ENCODE assay signal across 21 cellular contexts in genomic region chr6:90328004-90328403, GRCh38. TPM values are rescaled to one million over a fixed set of nuclear protein-coding genes. Genes with fewer than 3 reads are reported as not detected.
DNase-seq lines count a peak whose midpoint lies in the region; ATAC-seq, FAIRE-seq and TF ChIP-seq lines count a peak whose summit lies in the region.
"Had no signal": no experiment of that assay in that cellular context is flagged by ENCODE, and none has a peak within 500 bp of the region (broad histone marks: within the 10 kb centered on the region; RNA-seq: fewer than 3 reads in every experiment).

No MANE protein-coding gene starts in this region.

- H3K27me3 ChIP-seq in MG63 (no peaks in the 10 kb centered on the region), astrocyte (ENCODE audit: insufficient read depth, low read length) (no peaks in the 10 kb centered on the region), suprapubic skin (no peaks in the 10 kb centered on the region)
- H3K27me3 ChIP-seq: left lung, right lobe of liver had no signal

- H3K9me3 ChIP-seq in MG63 (no peaks in the 10 kb centered on the region), astrocyte (ENCODE audit: insufficient read depth, low read depth, low read length) (no peaks in the 10 kb centered on the region), suprapubic skin (no peaks in the 10 kb centered on the region)
- H3K9me3 ChIP-seq: left lung, right lobe of liver, thoracic aorta had no signal

- FAIRE-seq in astrocyte (lab: Jason Lieb, UNC), result peak; percentile 45
- FAIRE-seq: GM19239 had no signal

- H2AFZ ChIP-seq in astrocyte (ENCODE audit: low read depth, low read length), result no peak overlapping the region

- no peak overlapping the region for H3K27ac ChIP-seq in astrocyte (ENCODE audit: low read depth, low read length)
- H3K27ac ChIP-seq in suprapubic skin, result no peak overlapping the region
- H3K27ac ChIP-seq: left lung, right lobe of liver, thoracic aorta had no signal

- no peak overlapping the region for H3K4me3 Mint-ChIP-seq in astrocyte (ENCODE audit: unreplicated experiment)
- H3K4me3 Mint-ChIP-seq: activated CD4-positive, alpha-beta T cell treated with anti-CD3 and anti-CD28 coated beads, Interleukin-2, amount 10 ng/mL, durations not matched to agents 24 days and 14 days; activated naive CD4-positive, alpha-beta T cell treated with anti-CD3 and anti-CD28 coated beads for 36 hours; B cell had no signal

- H3K9me3 Mint-ChIP-seq in astrocyte (ENCODE audit: unreplicated experiment), result peaks cover 2% of the 10 kb centered on the region

- peaks cover 8% of the 10 kb centered on the region for H3K4me1 Mint-ChIP-seq in astrocyte (ENCODE audit: low read depth, unreplicated experiment)

- no peak for TF ChIP-seq POLR2A in suprapubic skin (IDR thresholded peaks at IDR 0.05)

- no peaks in the 10 kb centered on the region for H3K27me3 Mint-ChIP-seq in astrocyte (ENCODE audit: low read depth, unreplicated experiment)
- H3K27me3 Mint-ChIP-seq: activated CD4-positive, alpha-beta T cell treated with anti-CD3 and anti-CD28 coated beads, Interleukin-2, amount 10 ng/mL, durations not matched to agents 24 days and 14 days; B cell had no signal

- peak; percentile 62 for DNase-seq in Daoy (ENCODE audit: low read depth)
- DNase-seq in MG63, result peak; percentile 42
- DNase-seq in astrocyte (ENCODE audit: low read depth), result peak; percentile 41
- DNase-seq in iris pigment epithelial cell (ENCODE audit: low read depth), result peak; percentile 33
- DNase-seq in suprapubic skin (ENCODE audit: low spot score in 2 of 2), result no peak
- no peak for DNase-seq in iPS-NIHi11 (ENCODE audit: low spot score)
- DNase-seq: activated CD4-positive, alpha-beta T cell treated with anti-CD3 and anti-CD28 coated beads, Interleukin-2, amount 10 ng/mL, durations not matched to agents 24 days and 14 days; activated naive CD4-positive, alpha-beta T cell treated with anti-CD3 and anti-CD28 coated beads for 36 hours; dermis blood vessel endothelial cell; KBM-7; left lung; NCI-H446 treated with DMSO at 0.1 percent for 48 hours; right lobe of liver; stimulated activated CD4-positive, alpha-beta T cell treated with anti-CD3 and anti-CD28 coated beads, Interleukin-2, amount 100 ng/mL, for 48 hours; stimulated activated CD8-positive, alpha-beta memory T cell treated with anti-CD3 and anti-CD28 coated beads, Interleukin-4, amount 100 ng/mL, for 48 hours had no signal

- WGBS in suprapubic skin, result 79% methylated on average over 1 of the region's 1 CpG

- no peak for TF ChIP-seq CTCF in astrocyte (IDR thresholded peaks at IDR 0.05; ENCODE audit: insufficient read depth, low read depth, low read length)
- TF ChIP-seq CTCF in suprapubic skin (IDR thresholded peaks at IDR 0.05), result no peak

- H3K36me3 Mint-ChIP-seq in astrocyte (ENCODE audit: low read depth, unreplicated experiment), result no peaks in the 10 kb centered on the region

- no peaks in the 10 kb centered on the region for H4K20me1 ChIP-seq in astrocyte (ENCODE audit: insufficient read depth, low read length)

- no peak overlapping the region for H3K4me3 ChIP-seq in MG63
- H3K4me3 ChIP-seq in astrocyte (ENCODE audit: insufficient read depth, low read depth, low read length), result no peak overlapping the region
- no peak overlapping the region for H3K4me3 ChIP-seq in suprapubic skin
- H3K4me3 ChIP-seq: left lung, right lobe of liver, thoracic aorta had no signal

- no peak overlapping the region for H3K9ac ChIP-seq in astrocyte (ENCODE audit: low read length)

- no peak for ATAC-seq in GM21825 (IDR thresholded peaks at IDR 0.05; ENCODE audit: unreplicated experiment)
- no peak for ATAC-seq in HG03097 (IDR thresholded peaks at IDR 0.05; ENCODE audit: low FRiP score, unreplicated experiment)
- ATAC-seq: esophagus mucosa, left lung, right lobe of liver had no signal

- H3K36me3 ChIP-seq in MG63 (no peaks in the 10 kb centered on the region), astrocyte (ENCODE audit: insufficient read depth, low read length) (no peaks in the 10 kb centered on the region), suprapubic skin (no peaks in the 10 kb centered on the region)
- H3K36me3 ChIP-seq: left lung, right lobe of liver, thoracic aorta had no signal

- TF ChIP-seq EP300 in suprapubic skin (IDR thresholded peaks at IDR 0.05), result no peak

- no peak overlapping the region for H3K4me2 ChIP-seq in astrocyte (ENCODE audit: low read length)

- no peaks in the 10 kb centered on the region for H3K79me2 ChIP-seq in astrocyte (ENCODE audit: insufficient read depth, low read length)

- H3K4me1 ChIP-seq in astrocyte (ENCODE audit: insufficient read depth, low read length) (no peaks in the 10 kb centered on the region), suprapubic skin (no peaks in the 10 kb centered on the region)
- H3K4me1 ChIP-seq: left lung, right lobe of liver had no signal

- H3K27ac Mint-ChIP-seq in astrocyte (ENCODE audit: unreplicated experiment), result no peak overlapping the region
- H3K27ac Mint-ChIP-seq: activated CD4-positive, alpha-beta T cell treated with anti-CD3 and anti-CD28 coated beads, Interleukin-2, amount 10 ng/mL, durations not matched to agents 24 days and 14 days; B cell had no signal

RNA-seq across cellular contexts. Expression of gene BACH2, which starts 31.4 kb away (rescaled TPM):
- 0.46 and 0.60 TPM in 2 replicates for total RNA-seq in Daoy (2014; rRNA removed; shearing (Covaris generic))
- total RNA-seq in MG63 (2014; rRNA removed; shearing (Covaris generic); ENCODE audit: low replicate concordance), result not detected in 2 replicates
- total RNA-seq in astrocyte (12.6 and 17.5 TPM in 2 replicates), suprapubic skin (10 to 100 TPM in 2 of 4 donors, 1 to 10 TPM in 2; 8.5 to 20.0 (median 13.3) TPM)

Comparison
In these comparisons a context has a peak if more than half of its experiments do, and no peak if none do; other contexts are left out.
1. DNase-seq: peak in Daoy (single experiment), MG63 (single experiment), astrocyte (single experiment) and iris pigment epithelial cell (single experiment); none in suprapubic skin (0 of 2) and iPS-NIHi11 (single experiment).